Comparison of ENCODE assay signal across 19 cellular contexts in the genomic region with DNA sequence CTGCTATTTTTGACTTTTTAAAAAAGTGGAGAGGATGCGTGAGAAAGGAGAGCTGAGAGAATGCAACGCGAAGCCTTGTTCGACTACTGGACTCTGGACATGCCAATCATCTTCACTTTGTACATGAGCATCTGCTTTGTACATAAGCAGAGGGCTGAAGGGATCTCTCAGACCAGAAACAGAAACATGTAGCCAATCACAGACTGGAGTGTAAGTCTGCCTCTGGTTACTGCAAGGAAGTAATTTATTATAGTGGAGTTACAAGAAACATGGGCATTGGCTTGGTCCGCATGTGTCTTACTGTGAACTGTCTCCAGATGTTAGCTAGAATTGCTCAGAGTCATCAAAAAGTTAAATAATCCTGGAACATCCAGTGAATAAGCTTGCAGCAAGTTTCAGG.
DNase-seq lines count a peak whose midpoint lies in the region; ATAC-seq, FAIRE-seq and TF ChIP-seq lines count a peak whose summit lies in the region.
"Had no signal": no experiment of that assay in that cellular context is flagged by ENCODE, and none has a peak within 500 bp of the region (broad histone marks: within the 10 kb centered on the region; RNA-seq: fewer than 3 reads in every experiment).

No MANE protein-coding gene starts in this region.

- WGBS in A549 (ENCODE audit: missing lambda C conversion rate), result 45% methylated on average over 5 of the region's 5 CpGs

- H3K9ac ChIP-seq in neural progenitor cell, result no peak overlapping the region

- POLR2A ChIA-PET in A549 (lab: Yijun Ruan, JAX), result no interaction called here
- POLR2A ChIA-PET in activated CD4-positive, alpha-beta T cell treated with anti-CD3 and anti-CD28 coated beads, Interleukin-2, amount 10 ng/mL, durations not matched to agents 7 days and 5 days (lab: Charles Lee), result no interaction called here

- peaks cover 2% of the 10 kb centered on the region for H3K4me1 Mint-ChIP-seq in neural progenitor cell
- H3K4me1 Mint-ChIP-seq in activated CD4-positive, alpha-beta T cell treated with anti-CD3 and anti-CD28 coated beads, Interleukin-2, amount 10 ng/mL, durations not matched to agents 7 days and 5 days, result no peaks in the 10 kb centered on the region
- H3K4me1 Mint-ChIP-seq: B cell; CD4-positive, alpha-beta memory T cell had no signal

- FAIRE-seq in A549 (lab: Jason Lieb, UNC), result no peak
- FAIRE-seq: GM19239, H1, K562 had no signal

- H2AFZ ChIP-seq in neural progenitor cell (replicated peaks), result peak overlapping the region; percentile 91

- CTCF ChIA-PET in A549 (lab: Yijun Ruan, JAX), result no interaction called here
- CTCF ChIA-PET in activated CD4-positive, alpha-beta T cell treated with anti-CD3 and anti-CD28 coated beads, Interleukin-2, amount 10 ng/mL, durations not matched to agents 7 days and 5 days (lab: Charles Lee), result no interaction called here

- H3K4me1 ChIP-seq in A549 (no peaks in the 10 kb centered on the region), neural progenitor cell (peaks cover 10% of the 10 kb centered on the region)

- no peak for TF ChIP-seq CTCF in A549 (IDR thresholded peaks at IDR 0.05)
- TF ChIP-seq CTCF in fibroblast of mammary gland (conservative IDR thresholded peaks at IDR 0.05; ENCODE audit: control insufficient read depth, insufficient read depth, low read depth, low read length), result no peak
- no peak for TF ChIP-seq CTCF in neural progenitor cell (IDR thresholded peaks at IDR 0.05)

- DNase-seq in A549 (ENCODE audit: low read depth in 1 of 2, low spot score in 1 of 2) (no peak), amniotic epithelial cell (ENCODE audit: low read depth) (peak; percentile 31), fibroblast of mammary gland (ENCODE audit: low read depth) (peak; percentile 48), neural progenitor cell (ENCODE audit: low spot score) (no peak), DMS114 treated with DMSO at 0.1 percent for 48 hours (lab: John Stamatoyannopoulos, UW; ENCODE audit: unreplicated experiment) (no peak), HUDEP-2 (lab: John Stamatoyannopoulos, UW; ENCODE audit: unreplicated experiment in 76 of 76) (no peak)
- DNase-seq in activated CD4-positive, alpha-beta T cell treated with anti-CD3 and anti-CD28 coated beads, Interleukin-2, amount 10 ng/mL, durations not matched to agents 7 days and 5 days, result no peak
- DNase-seq: 8988T; ACHN; CD4-positive, alpha-beta memory T cell; DMS53; GF-D8; HCEC 1CT had no signal

- H3K27me3 Mint-ChIP-seq in neural progenitor cell (ENCODE audit: insufficient read depth, low read depth), result peaks cover 3% of the 10 kb centered on the region
- H3K27me3 Mint-ChIP-seq in activated CD4-positive, alpha-beta T cell treated with anti-CD3 and anti-CD28 coated beads, Interleukin-2, amount 10 ng/mL, durations not matched to agents 7 days and 5 days, result peaks cover 2% of the 10 kb centered on the region
- H3K27me3 Mint-ChIP-seq: CD4-positive, alpha-beta memory T cell had no signal

- TF ChIP-seq EP300 in A549 (IDR thresholded peaks at IDR 0.05), result no peak

- no peaks in the 10 kb centered on the region for H3K9me3 ChIP-seq in A549
- H3K9me3 ChIP-seq in neural progenitor cell (ENCODE audit: low read depth), result no peaks in the 10 kb centered on the region

- H3K9me3 Mint-ChIP-seq in neural progenitor cell, result peaks cover 25% of the 10 kb centered on the region
- peaks cover 2% of the 10 kb centered on the region for H3K9me3 Mint-ChIP-seq in activated CD4-positive, alpha-beta T cell treated with anti-CD3 and anti-CD28 coated beads, Interleukin-2, amount 10 ng/mL, durations not matched to agents 7 days and 5 days

- no peaks in the 10 kb centered on the region for H3F3A ChIP-seq in neural progenitor cell (ENCODE audit: low read depth)

- H3K36me3 ChIP-seq in neural progenitor cell, result no peaks in the 10 kb centered on the region

- no peak overlapping the region for H3K27ac Mint-ChIP-seq in neural progenitor cell
- H3K27ac Mint-ChIP-seq in activated CD4-positive, alpha-beta T cell treated with anti-CD3 and anti-CD28 coated beads, Interleukin-2, amount 10 ng/mL, durations not matched to agents 7 days and 5 days, result no peak overlapping the region
- H3K27ac Mint-ChIP-seq: B cell; CD4-positive, alpha-beta memory T cell had no signal

- no peak for ATAC-seq in A549
- ATAC-seq: K562 had no signal

- H3K4me2 ChIP-seq in A549 (no peak overlapping the region), neural progenitor cell (no peak overlapping the region)

- H3K4me3 ChIP-seq in A549 (no peak overlapping the region), fibroblast of mammary gland (ENCODE audit: control insufficient read depth, low read depth, low read length) (no peak overlapping the region), neural progenitor cell (no peak overlapping the region)
- H3K4me3 ChIP-seq: K562 had no signal

- no peaks in the 10 kb centered on the region for H3K79me2 ChIP-seq in neural progenitor cell (ENCODE audit: low read depth)

- TF ChIP-seq RAD21 in A549 (conservative IDR thresholded peaks at IDR 0.05 in 1 of 2, IDR thresholded peaks at IDR 0.05 in 1 of 2), result no peak

- H3K36me3 Mint-ChIP-seq in neural progenitor cell, result no peaks in the 10 kb centered on the region
- no peaks in the 10 kb centered on the region for H3K36me3 Mint-ChIP-seq in activated CD4-positive, alpha-beta T cell treated with anti-CD3 and anti-CD28 coated beads, Interleukin-2, amount 10 ng/mL, durations not matched to agents 7 days and 5 days (ENCODE audit: low read depth)
- H3K36me3 Mint-ChIP-seq: CD4-positive, alpha-beta memory T cell had no signal

- H3K4me3 Mint-ChIP-seq in neural progenitor cell, result no peak overlapping the region
- no peak overlapping the region for H3K4me3 Mint-ChIP-seq in activated CD4-positive, alpha-beta T cell treated with anti-CD3 and anti-CD28 coated beads, Interleukin-2, amount 10 ng/mL, durations not matched to agents 7 days and 5 days
- H3K4me3 Mint-ChIP-seq: B cell; CD4-positive, alpha-beta memory T cell had no signal

- TF ChIP-seq POLR2A in A549 (IDR thresholded peaks at IDR 0.05; ENCODE audit: low read length), result no peak

- H3K27ac ChIP-seq in A549, result no peak overlapping the region
- H3K27ac ChIP-seq in neural progenitor cell, result no peak overlapping the region
- H3K27ac ChIP-seq: C4-2B, HL-60 had no signal

- H4K20me1 ChIP-seq in neural progenitor cell (ENCODE audit: low read depth), result no peaks in the 10 kb centered on the region

- H3K27me3 ChIP-seq in neural progenitor cell, result no peaks in the 10 kb centered on the region

TF ChIP-seq in A549, 52 proteins besides CTCF, POLR2A, EP300 and RAD21:
- TF ChIP-seq HEYL (CRISPR knock-in tag; IDR thresholded peaks at IDR 0.05) (no peak), MAFK (IDR thresholded peaks at IDR 0.05; ENCODE audit: partially characterized antibody) (peak; percentile 4)

Comparison
In these comparisons a context has a peak if more than half of its experiments do, and no peak if none do; other contexts are left out.
1. DNase-seq: peak in amniotic epithelial cell (single experiment) and fibroblast of mammary gland (single experiment); none in A549 (0 of 2), neural progenitor cell (single experiment), DMS114 treated with DMSO at 0.1 percent for 48 hours (single experiment), HUDEP-2 (0 of 76) and activated CD4-positive, alpha-beta T cell treated with anti-CD3 and anti-CD28 coated beads, Interleukin-2, amount 10 ng/mL, durations not matched to agents 7 days and 5 days (single experiment).